In genomic region chr11:130789241-130789640, GRCh38 we compare ENCODE assay signal across 7 cellular contexts.
"Had no signal": no experiment of that assay in that cellular context is flagged by ENCODE, and none has a peak within 500 bp of the region (broad histone marks: within the 10 kb centered on the region; RNA-seq: fewer than 3 reads in every experiment).

No MANE protein-coding gene starts in this region.

- H3K4me3 Mint-ChIP-seq: GM23338, HFFc6 had no signal

- DNase-seq: H7, HFFc6, KG1 had no signal

- H3K4me1 ChIP-seq: HAP-1 had no signal

- H3K36me3 ChIP-seq: HAP-1 had no signal

- H3K4me3 ChIP-seq: GM23338, HAP-1, K562 had no signal

- H3K27ac ChIP-seq: HL-60 had no signal

- H3K9me3 ChIP-seq: HAP-1 had no signal

- H3K27ac Mint-ChIP-seq: GM23338, HFFc6 had no signal
